In the genomic region with DNA sequence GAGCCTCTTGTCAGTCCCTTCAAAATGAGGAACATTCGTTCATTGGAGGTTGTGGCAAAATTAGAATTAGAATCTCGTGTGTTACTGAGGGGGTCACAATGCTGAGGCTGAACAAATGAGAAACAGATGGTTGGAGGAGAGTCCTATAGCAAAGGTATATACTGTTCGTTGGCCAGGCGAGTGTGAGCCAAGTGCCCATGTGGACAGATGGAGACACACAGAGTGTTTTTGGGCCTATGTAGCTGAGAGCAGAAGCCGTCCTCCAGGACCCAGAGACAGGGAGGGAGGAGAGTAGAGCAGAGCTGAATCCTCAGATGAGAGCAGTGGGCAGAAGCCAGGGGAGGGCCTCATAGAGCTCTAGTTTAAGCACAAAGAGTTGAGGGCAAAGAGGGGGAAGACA, we compare ENCODE assay signal across 18 cellular contexts.
DNase-seq lines count a peak whose midpoint lies in the region; ATAC-seq and TF ChIP-seq lines count a peak whose summit lies in the region.
"Had no signal": no experiment of that assay in that cellular context is flagged by ENCODE, and none has a peak within 500 bp of the region (broad histone marks: within the 10 kb centered on the region; RNA-seq: fewer than 3 reads in every experiment).

No MANE protein-coding gene starts in this region.

- TF ChIP-seq CTCF in dorsolateral prefrontal cortex (IDR thresholded peaks at IDR 0.05 in 54 of 56, conservative IDR thresholded peaks at IDR 0.05 in 2 of 56; ENCODE audit: low read depth in 1 of 56, partially characterized antibody in 56 of 56) = no peak
- no peak for TF ChIP-seq CTCF in nephron (IDR thresholded peaks at IDR 0.05; ENCODE audit: unreplicated experiment in 3 of 3)

- intact Hi-C loops in dorsolateral prefrontal cortex (cut with DNase I) = loop anchor here in 1 of 2 donors (5.0 to 10.0 kb wide), 2 partner anchors 81 to 198 kb away; no protein-coding TSS in a partner anchor
- intact Hi-C loops in aorta (cut with DNase I) = loop anchor here in 1 of 2 donors (5.0 kb wide), 1 partner anchor 42 kb away; no protein-coding TSS in a partner anchor

- H3K36me3 Mint-ChIP-seq in nephron (ENCODE audit: low read depth) = no peaks in the 10 kb centered on the region
- H3K36me3 Mint-ChIP-seq: CD8-positive, alpha-beta memory T cell had no signal

- 75 to 80% methylated on average over 5 of the region's 5 CpGs for WGBS in aorta, 2 donors

- no peaks in the 10 kb centered on the region for H3K9me3 Mint-ChIP-seq in nephron
- H3K9me3 Mint-ChIP-seq: CD8-positive, alpha-beta memory T cell had no signal

- H3K4me1 ChIP-seq in aorta (ENCODE audit: control insufficient read depth in 1 of 2, insufficient read depth in 2 of 2, low read length in 2 of 2) = peaks cover 7 to 10% of the 10 kb centered on the region in 2 donors

- H3K27ac ChIP-seq in dorsolateral prefrontal cortex = peak overlapping the region in 56 of 59 donors; percentile 7 to 93 (median 80)
- peak overlapping the region; percentile 80 for H3K27ac ChIP-seq in temporal lobe (ENCODE audit: low read depth, low read length)
- peak overlapping the region; percentile 80 to 96 for H3K27ac ChIP-seq in aorta (ENCODE audit: low read depth in 1 of 2, low read length in 2 of 2)
- H3K27ac ChIP-seq: SJCRH30 had no signal

- H3K27me3 Mint-ChIP-seq in nephron (ENCODE audit: low read depth) = no peaks in the 10 kb centered on the region

- no peak for ATAC-seq in aorta (ENCODE audit: low FRiP score)
- ATAC-seq: HepG2 had no signal

- peak overlapping the region in 2 of 3 experiments; percentile 2 to 90 for H3K27ac Mint-ChIP-seq in nephron
- H3K27ac Mint-ChIP-seq: CD8-positive, alpha-beta memory T cell had no signal

- H3K4me1 Mint-ChIP-seq in nephron = peaks cover 33% of the 10 kb centered on the region
- H3K4me1 Mint-ChIP-seq: CD8-positive, alpha-beta memory T cell had no signal

- DNase-seq in dorsolateral prefrontal cortex (peak in 6 of 10 donors; percentile 36 to 70 (median 56)), aorta (no peak), NCI-H1436 (lab: John Stamatoyannopoulos, UW) (no peak), DMS 273 treated with DMSO at 0.1 percent for 48 hours (lab: John Stamatoyannopoulos, UW) (no peak), NK-92 (lab: John Stamatoyannopoulos, UW; ENCODE audit: unreplicated experiment) (no peak)
- DNase-seq: C1 segment of cervical spinal cord; CD8-positive, alpha-beta memory T cell; DMS79; KG1; NCI-H1105 treated with DMSO at 0.1 percent for 48 hours; NCI-H1694 treated with DMSO at 0.1 percent for 48 hours; NCI-H2107; NCI-H345; NCI-H524 treated with DMSO at 0.1 percent for 48 hours had no signal

- no peak overlapping the region for H3K4me3 ChIP-seq in dorsolateral prefrontal cortex
- H3K4me3 ChIP-seq in aorta (ENCODE audit: low read length in 2 of 2) = no peak overlapping the region
- H3K4me3 ChIP-seq: SJCRH30 had no signal

- no peaks in the 10 kb centered on the region for H3K9me3 ChIP-seq in aorta (ENCODE audit: control insufficient read depth, low read length)
- H3K9me3 ChIP-seq: SJCRH30 had no signal

- H3K27me3 ChIP-seq in dorsolateral prefrontal cortex (no peaks in the 10 kb centered on the region), aorta (ENCODE audit: control insufficient read depth in 1 of 2, insufficient read depth in 2 of 2, low read length in 1 of 2) (no peaks in the 10 kb centered on the region)
- H3K27me3 ChIP-seq: SJCRH30 had no signal

- no peaks in the 10 kb centered on the region for H3K36me3 ChIP-seq in aorta (ENCODE audit: control insufficient read depth in 1 of 2, insufficient read depth in 2 of 2, low read length in 1 of 2)
- H3K36me3 ChIP-seq: SJCRH30 had no signal

- no peak overlapping the region for H3K4me3 Mint-ChIP-seq in nephron
- H3K4me3 Mint-ChIP-seq: CD8-positive, alpha-beta memory T cell had no signal

Comparison
In these comparisons a context has a peak if more than half of its experiments do, and no peak if none do; other contexts are left out.
1. DNase-seq: peak in dorsolateral prefrontal cortex (6 of 10); none in aorta (0 of 2), NCI-H1436 (single experiment), DMS 273 treated with DMSO at 0.1 percent for 48 hours (single experiment) and NK-92 (single experiment).
2. Peak in every context shown above with its lines, with median percentiles within 50 percentile points of each other: H3K27ac ChIP-seq.